ENCODE assay signal across 19 cellular contexts in the genomic region with DNA sequence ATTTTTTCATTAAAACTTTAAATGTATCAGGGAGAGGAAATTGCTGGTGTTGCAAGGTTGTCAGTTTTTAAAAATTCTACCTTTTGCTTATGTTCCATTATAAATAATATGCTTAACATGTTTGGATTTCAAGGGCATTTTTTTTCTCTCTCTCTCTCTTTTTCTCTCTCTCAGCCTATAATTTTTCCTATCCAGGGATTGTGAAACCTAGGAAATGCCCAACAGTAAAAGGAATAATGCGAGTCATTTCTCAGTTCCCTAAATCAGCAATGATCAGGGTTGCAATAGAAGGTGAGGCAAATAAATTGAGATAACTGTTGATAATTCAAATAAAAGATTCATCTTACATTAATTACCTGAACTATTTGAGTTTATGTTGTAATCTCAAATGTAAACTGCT.
"Had no signal": no experiment of that assay in that cellular context is flagged by ENCODE, and none has a peak within 500 bp of the region (broad histone marks: within the 10 kb centered on the region; RNA-seq: fewer than 3 reads in every experiment).

No MANE protein-coding gene starts in this region.

- H3K27me3 ChIP-seq: left lung, sigmoid colon, upper lobe of left lung had no signal

- H3K27ac ChIP-seq: brain microvascular endothelial cell, left lung, sigmoid colon, thoracic aorta, upper lobe of left lung, VCaP had no signal

- DNase-seq: activated CD4-positive, alpha-beta T cell treated with anti-CD3 and anti-CD28 coated beads, Interleukin-2, amount 50 U/mL, for 1 hour; activated CD4-positive, CD25-positive, alpha-beta regulatory T cell treated with anti-CD3 and anti-CD28 coated beads, Interleukin-2, amount 50 U/mL, for 72 hours; activated CD8-positive, alpha-beta memory T cell treated with anti-CD3 and anti-CD28 coated beads, Interleukin-2, amount 50 U/mL, for 4 hours; activated naive CD4-positive, alpha-beta T cell treated with anti-CD3 and anti-CD28 coated beads for 36 hours; activated T-cell treated with anti-CD3 and anti-CD28 coated beads, Interleukin-2, amount 50 U/mL, for 4 hours; aorta; brain microvascular endothelial cell; cortex of kidney; erythroblast; left lung; mammary epithelial cell; nephron progenitor cell; nucleus accumbens; sigmoid colon; stimulated activated CD4-positive, alpha-beta T cell treated with anti-CD3 and anti-CD28 coated beads, Interleukin-4, amount 100 ng/mL, for 4 hours; upper lobe of left lung had no signal

- H3K36me3 ChIP-seq: brain microvascular endothelial cell, left lung, sigmoid colon, thoracic aorta, upper lobe of left lung had no signal

- H3K4me3 ChIP-seq: left lung, sigmoid colon, thoracic aorta, upper lobe of left lung had no signal

- H3K9me3 ChIP-seq: left lung, sigmoid colon, thoracic aorta, upper lobe of left lung had no signal

- ATAC-seq: activated T-cell treated with anti-CD3 and anti-CD28 coated beads, Interleukin-2, amount 50 U/mL, for 4 hours; left lung; stimulated activated memory B cell treated with anti-CD40 and anti-IgM and Interleukin-4, amounts not matched to agents 10 μg/mL and 1 μg/mL and 100 μg/mL, for 72 hours had no signal
